8 cellular contexts compared by ENCODE assay signal in the genomic region with DNA sequence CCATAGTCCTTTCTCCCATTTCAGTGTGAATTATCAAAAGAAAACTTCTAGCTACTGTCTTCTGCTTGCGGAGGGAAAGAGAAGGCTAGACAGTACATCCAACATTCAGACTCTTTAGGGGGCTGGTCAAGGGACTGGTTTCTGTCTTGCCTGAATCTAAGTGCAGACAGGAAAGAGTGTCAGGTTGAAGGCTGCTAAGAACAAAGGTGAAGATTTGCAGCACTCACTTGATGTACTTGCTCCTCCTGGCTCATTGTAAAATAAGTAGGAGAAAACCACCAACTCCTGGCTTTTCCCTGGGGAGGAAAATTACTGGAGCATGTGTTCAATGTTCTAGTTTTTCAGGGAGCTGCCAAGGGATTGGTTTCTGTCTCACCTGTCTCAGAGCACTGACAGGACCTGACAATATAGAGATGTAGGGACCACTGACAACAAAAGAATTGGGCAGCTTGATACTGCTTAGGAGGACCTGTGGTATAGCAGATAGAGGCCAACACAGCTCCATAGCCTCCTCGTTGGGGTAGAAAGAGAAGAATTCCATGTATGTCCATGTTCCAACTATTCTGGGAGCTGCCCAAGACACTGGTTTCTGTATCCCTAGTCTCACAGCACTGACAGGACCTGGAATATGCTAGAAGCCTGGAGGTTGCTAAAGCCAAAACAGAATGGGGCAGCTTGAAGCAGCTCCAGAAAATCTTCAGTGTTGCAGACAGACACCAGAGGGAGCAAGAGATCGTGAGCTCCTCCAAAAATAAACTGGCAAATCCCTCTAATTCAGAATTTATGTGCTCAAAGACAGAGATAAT. TPM values are rescaled to one million over a fixed set of nuclear protein-coding genes. Genes with fewer than 3 reads are reported as not detected.
DNase-seq lines count a peak whose midpoint lies in the region; ATAC-seq, FAIRE-seq and TF ChIP-seq lines count a peak whose summit lies in the region.

No MANE protein-coding gene starts in this region.

- H3K4me2 ChIP-seq in K562 (ENCODE audit: insufficient read depth, low read length): no peak overlapping the region

- FAIRE-seq in HTR-8/SVneo (lab: Jason Lieb, UNC) (no peak), K562 (lab: Jason Lieb, UNC) (no peak)

- no peak overlapping the region for H2AFZ ChIP-seq in K562 (ENCODE audit: low read depth, low read length)

- H3K79me2 ChIP-seq in K562 (ENCODE audit: control insufficient read depth, insufficient read depth, low read length): no peaks in the 10 kb centered on the region

- no TSS peak for BruUV-seq in K562 (replicated peaks; lab: Mats Ljungman, UMichigan)

- in situ Hi-C loops in K562 (cut with MboI): no loop called here

- intact Hi-C loops in K562 (cut with micrococcal nuclease): no loop called here

- H3K27ac ChIP-seq in K562 (ENCODE audit: extremely low read depth, low read depth, low read length) (no peak overlapping the region), liver (ENCODE audit: low read depth in 1 of 2, low read length in 2 of 2) (no peak overlapping the region)

- H3K36me3 ChIP-seq in K562 (ENCODE audit: control insufficient read depth, insufficient read depth, low read length) (no peaks in the 10 kb centered on the region), liver (ENCODE audit: control insufficient read depth in 4 of 4, insufficient read depth in 3 of 4, low read depth in 1 of 4, low read length in 3 of 4) (no peaks in the 10 kb centered on the region)

- H4K20me1 ChIP-seq in K562 (replicated peaks; ENCODE audit: control insufficient read depth, insufficient read depth, low read length): no peaks in the 10 kb centered on the region

- no peak for TF ChIP-seq POLR2A in K562 (conservative IDR thresholded peaks at IDR 0.05)

- 0% methylated on average over 3 of the region's 3 CpGs for WGBS in K562 (ENCODE audit: insufficient coverage, low coverage, missing lambda C conversion rate)
- WGBS in liver: 39% methylated on average over 3 of the region's 3 CpGs

- POLR2A ChIA-PET in K562 (lab: Yijun Ruan, JAX): interaction anchor here (0.8 kb wide), 1 partner anchor 19 kb away, joined by 3 read pairs; no protein-coding TSS in a partner anchor

- H3K9me1 ChIP-seq in K562 (ENCODE audit: control insufficient read depth, insufficient read depth, low read length): no peaks in the 10 kb centered on the region

- no peak overlapping the region for H3K9ac ChIP-seq in K562 (ENCODE audit: insufficient read depth in 1 of 2, low read depth in 2 of 2, low read length in 2 of 2)
- H3K9ac ChIP-seq in liver (ENCODE audit: low read depth in 1 of 2, low read length in 2 of 2): no peak overlapping the region

- peak; percentile 1 to 3 for DNase-seq in SHP77 (lab: John Stamatoyannopoulos, UW)
- no peak for DNase-seq in SHP77 treated with DMSO at 0.1 percent for 48 hours (lab: John Stamatoyannopoulos, UW)
- peak; percentile 36 for DNase-seq in HTR-8/SVneo (ENCODE audit: insufficient read length, low spot score)
- peak in 1 of 4 experiments; percentile 10 for DNase-seq in K562 (ENCODE audit: extremely low read depth in 1 of 4, low spot score in 3 of 4)
- DNase-seq in stimulated activated CD4-positive, alpha-beta T cell treated with anti-CD3 and anti-CD28 coated beads, Interleukin-15, amount 100 ng/mL, for 24 hours: no peak

- H3K27me3 ChIP-seq in K562 (ENCODE audit: control insufficient read depth in 2 of 2, insufficient read depth in 2 of 2, low read length in 2 of 2): no peaks in the 10 kb centered on the region
- no peaks in the 10 kb centered on the region for H3K27me3 ChIP-seq in liver (ENCODE audit: control insufficient read depth in 4 of 4, insufficient read depth in 4 of 4, low read length in 3 of 4)

- no peak for TF ChIP-seq RAD21 in K562 (CRISPR knock-in tag; conservative IDR thresholded peaks at IDR 0.05 in 1 of 2, IDR thresholded peaks at IDR 0.05 in 1 of 2)
- peak; percentile 85 to 87 for TF ChIP-seq RAD21 in liver (IDR thresholded peaks at IDR 0.05)

- no peaks in the 10 kb centered on the region for H3K9me3 ChIP-seq in K562 (replicated peaks; ENCODE audit: control insufficient read depth, insufficient read depth, low read depth, low read length)
- H3K9me3 ChIP-seq in liver (ENCODE audit: control insufficient read depth in 4 of 4, low read length in 3 of 4): no peaks in the 10 kb centered on the region

- TF ChIP-seq CTCF in K562 (IDR thresholded peaks at IDR 0.05 in 2 of 3, conservative IDR thresholded peaks at IDR 0.05 in 1 of 3; ENCODE audit: insufficient read depth in 2 of 3, low read depth in 1 of 3, low read length in 3 of 3): peak; percentile 14 to 39 (median 25); a peak in 3 of 6 replicates
- peak; percentile 71 for TF ChIP-seq CTCF in liver (IDR thresholded peaks at IDR 0.05; ENCODE audit: low read depth, low read length, missing input control)

- TF ChIP-seq EP300 in K562 (IDR thresholded peaks at IDR 0.05; ENCODE audit: low read length): no peak

- CTCF ChIA-PET in K562 (lab: Yijun Ruan, JAX; ENCODE audit: low intra/inter-chr PET ratio): interaction anchor here (0.5 kb wide), 1 partner anchor 562 kb away, joined by 3 read pairs; no protein-coding TSS in a partner anchor

- no peaks in the 10 kb centered on the region for H3K4me1 ChIP-seq in K562 (replicated peaks in 1 of 2; ENCODE audit: control insufficient read depth in 2 of 2, insufficient read depth in 2 of 2, low read length in 2 of 2)
- no peaks in the 10 kb centered on the region for H3K4me1 ChIP-seq in liver (ENCODE audit: control insufficient read depth in 4 of 4, insufficient read depth in 4 of 4, low read length in 3 of 4)

- H3K4me3 ChIP-seq in K562: no peak overlapping the region
- H3K4me3 ChIP-seq in liver (ENCODE audit: low read depth in 1 of 3, low read length in 3 of 3): no peak overlapping the region

- ATAC-seq in K562 (0 out of 3 replicates have a peak, but pooled peaks have one; percentile 47), HG03378 (IDR thresholded peaks at IDR 0.05; ENCODE audit: unreplicated experiment) (no peak), HG02884 (IDR thresholded peaks at IDR 0.05; ENCODE audit: unreplicated experiment) (no peak)

TF ChIP-seq in liver, 16 proteins besides CTCF, POLR2A, EP300 and RAD21 (continues in another document):
- no peak for TF ChIP-seq GABPA (IDR thresholded peaks at IDR 0.05 in 1 of 2, conservative IDR thresholded peaks at IDR 0.05 in 1 of 2)
- TF ChIP-seq, protein P1, sequence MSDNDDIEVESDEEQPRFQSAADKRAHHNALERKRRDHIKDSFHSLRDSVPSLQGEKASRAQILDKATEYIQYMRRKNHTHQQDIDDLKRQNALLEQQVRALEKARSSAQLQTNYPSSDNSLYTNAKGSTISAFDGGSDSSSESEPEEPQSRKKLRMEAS (IDR thresholded peaks at IDR 0.05): no peak
- TF ChIP-seq, protein P2, sequence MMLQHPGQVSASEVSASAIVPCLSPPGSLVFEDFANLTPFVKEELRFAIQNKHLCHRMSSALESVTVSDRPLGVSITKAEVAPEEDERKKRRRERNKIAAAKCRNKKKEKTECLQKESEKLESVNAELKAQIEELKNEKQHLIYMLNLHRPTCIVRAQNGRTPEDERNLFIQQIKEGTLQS (IDR thresholded peaks at IDR 0.05): no peak

RNA-seq across cellular contexts. Expression of a gene that starts 39.7 kb away (rescaled TPM):
- total RNA-seq in K562 (2011; cell fraction: chromatin; rRNA removed; ENCODE audit: low replicate concordance): not detected in 2 replicates
- not detected in 2 replicates for total RNA-seq in K562 (2011; cell fraction: nucleolus; rRNA removed)
- total RNA-seq in K562 (2011; cell fraction: nucleoplasm; rRNA removed): not detected in 2 replicates
- not detected in 2 replicates for total RNA-seq in K562 (2014; rRNA removed)
- not detected in 2 replicates for total RNA-seq in K562 (2014; rRNA removed; fragmentation: Illumina TruSeq; extraction: Trizol)
- not detected in 2 replicates for total RNA-seq in K562 (2015; rRNA removed; fragmentation: Illumina TruSeq; extraction: Trizol)
- not detected in 2 replicates for total RNA-seq in K562 (2021)
- not detected in 2 replicates for polyA plus RNA-seq in K562 (2011; rRNA removed)
- not detected in 2 replicates for polyA plus RNA-seq in K562 (2011; cell fraction: cytosol; rRNA removed)
- not detected in 2 replicates for polyA plus RNA-seq in K562 (2011; cell fraction: nucleus; rRNA removed)
- polyA plus RNA-seq in K562 (2012): not detected in 2 replicates
- not detected in 2 replicates for polyA plus RNA-seq in K562 (2014; fragmentation: Illumina TruSeq; extraction: Trizol)
- not detected for polyA plus RNA-seq in K562 (2014; fragmentation: Nextera tagmentation; extraction: Ambion mirVana)
- polyA plus RNA-seq in K562 (2014; rRNA removed): not detected in 2 replicates
- polyA minus RNA-seq in K562 (2011; rRNA and poly(A)+ RNA removed): not detected in 2 replicates
- not detected in 2 replicates for polyA minus RNA-seq in K562 (2011; cell fraction: cytosol; rRNA and poly(A)+ RNA removed)
- polyA minus RNA-seq in K562 (2011; cell fraction: nucleus; rRNA and poly(A)+ RNA removed): not detected in 2 replicates
- total RNA-seq in liver: not detected
- polyA plus RNA-seq in liver: not detected

RNA-seq across cellular contexts. Expression of a gene that starts 41.1 kb away (rescaled TPM):
- total RNA-seq in K562 (2011; cell fraction: chromatin; rRNA removed; ENCODE audit: low replicate concordance): not detected in 2 replicates
- not detected in 2 replicates for total RNA-seq in K562 (2011; cell fraction: nucleolus; rRNA removed)
- not detected in 2 replicates for total RNA-seq in K562 (2011; cell fraction: nucleoplasm; rRNA removed)
- not detected in 2 replicates for total RNA-seq in K562 (2014; rRNA removed)
- not detected in 2 replicates for total RNA-seq in K562 (2014; rRNA removed; fragmentation: Illumina TruSeq; extraction: Trizol)
- not detected in 2 replicates for total RNA-seq in K562 (2015; rRNA removed; fragmentation: Illumina TruSeq; extraction: Trizol)
- total RNA-seq in K562 (2021): not detected in 2 replicates
- polyA plus RNA-seq in K562 (2011; rRNA removed): not detected in 2 replicates
- polyA plus RNA-seq in K562 (2011; cell fraction: cytosol; rRNA removed): 0.06 TPM in 1 of 2 replicates, not detected in the other
- not detected in 2 replicates for polyA plus RNA-seq in K562 (2011; cell fraction: nucleus; rRNA removed)
- 0.06 TPM in 1 of 2 replicates, not detected in the other for polyA plus RNA-seq in K562 (2012)
- polyA plus RNA-seq in K562 (2014; fragmentation: Illumina TruSeq; extraction: Trizol): not detected in 2 replicates
- polyA plus RNA-seq in K562 (2014; fragmentation: Nextera tagmentation; extraction: Ambion mirVana): not detected
- polyA plus RNA-seq in K562 (2014; rRNA removed): not detected in 2 replicates
- polyA minus RNA-seq in K562 (2011; rRNA and poly(A)+ RNA removed): not detected in 2 replicates
- polyA minus RNA-seq in K562 (2011; cell fraction: cytosol; rRNA and poly(A)+ RNA removed): not detected in 2 replicates
- polyA minus RNA-seq in K562 (2011; cell fraction: nucleus; rRNA and poly(A)+ RNA removed): not detected in 2 replicates
- total RNA-seq in liver: not detected
- polyA plus RNA-seq in liver: not detected

Comparison
In these comparisons a context has a peak if more than half of its experiments do, and no peak if none do; other contexts are left out.
1. DNase-seq: peak in SHP77 (2 of 2) and HTR-8/SVneo (single experiment); none in SHP77 treated with DMSO at 0.1 percent for 48 hours (single experiment) and stimulated activated CD4-positive, alpha-beta T cell treated with anti-CD3 and anti-CD28 coated beads, Interleukin-15, amount 100 ng/mL, for 24 hours (single experiment).